ENCODE assay signal across 10 cellular contexts in the genomic region with DNA sequence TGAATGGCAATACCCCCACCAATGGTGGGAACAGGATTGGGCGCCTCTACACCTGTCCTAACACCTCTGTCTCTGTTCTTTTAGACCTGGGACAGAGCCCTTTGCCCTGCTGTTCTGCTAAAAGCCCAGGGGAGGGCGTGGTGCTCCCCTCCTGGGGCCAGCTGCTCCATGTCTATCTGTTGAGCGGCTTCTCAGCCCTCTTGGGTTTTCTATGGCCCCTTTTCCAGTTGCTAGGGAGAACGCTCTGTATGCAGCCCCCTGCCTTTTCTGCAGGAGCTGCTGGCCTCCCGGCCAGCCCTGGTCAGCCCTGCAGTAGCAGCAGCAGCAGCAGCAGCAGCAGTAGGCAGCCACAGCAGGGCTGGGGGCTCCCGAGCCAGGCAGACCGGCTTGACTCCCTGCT. TPM values are rescaled to one million over a fixed set of nuclear protein-coding genes. Genes with fewer than 3 reads are reported as not detected.
DNase-seq lines count a peak whose midpoint lies in the region; ATAC-seq and TF ChIP-seq lines count a peak whose summit lies in the region.
"Had no signal": no experiment of that assay in that cellular context is flagged by ENCODE, and none has a peak within 500 bp of the region (broad histone marks: within the 10 kb centered on the region; RNA-seq: fewer than 3 reads in every experiment).

No MANE protein-coding gene starts in this region.

- POLR2A ChIA-PET in AG04450 (lab: Yijun Ruan, JAX), result no interaction called here

- in situ Hi-C loops in G401 (cut with HindIII; ENCODE audit: low sequenced_read_pairs), result no loop called here

- H3K27me3 ChIP-seq in AG04450 (ENCODE audit: control insufficient read depth, insufficient read depth, low read length) (peaks cover 22% of the 10 kb centered on the region), H7 (ENCODE audit: control insufficient read depth, insufficient read depth, low read length) (peaks cover 30% of the 10 kb centered on the region), iPS-20b (ENCODE audit: insufficient read depth, low read length) (peaks cover 86% of the 10 kb centered on the region)

- H3K9ac ChIP-seq in iPS-20b (ENCODE audit: low read depth, low read length), result no peak overlapping the region

- H3K9me3 ChIP-seq in AG04450 (ENCODE audit: control insufficient read depth, insufficient read depth, low read length) (peaks cover 8% of the 10 kb centered on the region; the same call in 1 of the 2 replicates), iPS-20b (ENCODE audit: insufficient read depth, low read depth, low read length) (no peaks in the 10 kb centered on the region)

- TF ChIP-seq CTCF in AG04450 (IDR thresholded peaks at IDR 0.05; ENCODE audit: low read depth, low read length), result peak; percentile 24; the same call in 1 of the 2 replicates

- ATAC-seq in stimulated activated naive CD8-positive, alpha-beta T cell treated with anti-CD3 and anti-CD28 coated beads, Interleukin-15, Interleukin-2, amounts not matched to agents 100 U/mL and 50 U/mL, for 24 hours, result no peak
- ATAC-seq: natural killer cell had no signal

- H3K36me3 ChIP-seq in H7 (replicated peaks; ENCODE audit: control insufficient read depth, insufficient read depth, low read length), result no peaks in the 10 kb centered on the region
- no peaks in the 10 kb centered on the region for H3K36me3 ChIP-seq in iPS-20b (ENCODE audit: insufficient read depth, low read depth, low read length)

- no peak for DNase-seq in AG04450 (ENCODE audit: low read depth, low spot score)
- DNase-seq in H7, result peak; percentile 89
- DNase-seq in SHP77 (lab: John Stamatoyannopoulos, UW), result peak; percentile 73 to 82
- DNase-seq in NCI-H226, result no peak
- no peak for DNase-seq in G401 (ENCODE audit: low spot score)
- no peak for DNase-seq in substantia nigra (lab: John Stamatoyannopoulos, UW)
- DNase-seq in stimulated activated naive CD8-positive, alpha-beta T cell treated with anti-CD3 and anti-CD28 coated beads, Interleukin-15, Interleukin-2, amounts not matched to agents 100 U/mL and 50 U/mL, for 24 hours, result no peak
- DNase-seq: natural killer cell, NCI-H446 treated with DMSO at 0.1 percent for 48 hours had no signal

- H3K4me1 ChIP-seq in iPS-20b (ENCODE audit: insufficient read depth, low read length), result peaks cover 12% of the 10 kb centered on the region; the same call in 1 of the 2 replicates

- H3K4me3 ChIP-seq in AG04450 (ENCODE audit: low read depth, low read length), result no peak overlapping the region
- no peak overlapping the region for H3K4me3 ChIP-seq in H7 (ENCODE audit: insufficient read depth, low read depth, low read length)
- peak overlapping the region; percentile 16; the same call in 1 of the 2 replicates for H3K4me3 ChIP-seq in iPS-20b (ENCODE audit: low read length)

- H3K27ac ChIP-seq in AG04450 (ENCODE audit: low read depth, low read length) (no peak overlapping the region), iPS-20b (ENCODE audit: low read length) (no peak overlapping the region), substantia nigra (ENCODE audit: low read depth, low read length, poor library complexity, severe bottlenecking) (no peak overlapping the region)

- CTCF ChIA-PET in AG04450 (lab: Charles Lee), result interaction anchor here (1.4 kb wide), 1 partner anchor 725 kb away, joined by 3 read pairs; no protein-coding TSS in a partner anchor

RNA-seq across cellular contexts. Expression of gene RTL1, which starts 1.2 kb away (rescaled TPM):
- not detected in 2 replicates for polyA plus RNA-seq in AG04450 (2011; rRNA removed)
- not detected in 2 replicates for polyA minus RNA-seq in AG04450 (2011; rRNA and poly(A)+ RNA removed)
- total RNA-seq in H7 (2014; rRNA removed; shearing (Covaris generic)), result not detected in 2 replicates
- not detected in 2 replicates for total RNA-seq in G401 (2014; rRNA removed; shearing (Covaris generic))
- total RNA-seq: natural killer cell had no signal

Comparison
In these comparisons a context has a peak if more than half of its experiments do, and no peak if none do; other contexts are left out.
1. DNase-seq: peak in H7 (single experiment) and SHP77 (2 of 2); none in AG04450 (single experiment), NCI-H226 (single experiment), G401 (single experiment), substantia nigra (0 of 49) and stimulated activated naive CD8-positive, alpha-beta T cell treated with anti-CD3 and anti-CD28 coated beads, Interleukin-15, Interleukin-2, amounts not matched to agents 100 U/mL and 50 U/mL, for 24 hours (single experiment).